In genomic region chr1:19209439-19209989, GRCh38 we compare ENCODE assay signal across 2 cellular contexts.
TF ChIP-seq lines count a peak whose summit lies in the region.

No MANE protein-coding gene starts in this region.

TF ChIP-seq in A549, 52 proteins besides CTCF, POLR2A, EP300 and RAD21:
- TF ChIP-seq MAFK (IDR thresholded peaks at IDR 0.05; ENCODE audit: partially characterized antibody): no peak
- TF ChIP-seq ZFP36 (IDR thresholded peaks at IDR 0.05; ENCODE audit: borderline replicate concordance, partially characterized antibody): no peak
- TF ChIP-seq KDM1A (IDR thresholded peaks at IDR 0.05; ENCODE audit: low read depth): peak; percentile 11; the same call in 1 of the 2 replicates
- TF ChIP-seq EHMT2 (IDR thresholded peaks at IDR 0.05; ENCODE audit: low read depth): no peak
- no peak for TF ChIP-seq RNF2 (IDR thresholded peaks at IDR 0.05; ENCODE audit: borderline replicate concordance, low read depth)
- TF ChIP-seq FOSB (CRISPR knock-in tag; IDR thresholded peaks at IDR 0.05): no peak

TF ChIP-seq in K562, 482 proteins besides CTCF, POLR2A, EP300 and RAD21 (continues in another document):
- TF ChIP-seq ZNF175 (CRISPR knock-in tag; IDR thresholded peaks at IDR 0.05; ENCODE audit: low read depth): no peak
- TF ChIP-seq HES1 (IDR thresholded peaks at IDR 0.05; ENCODE audit: low read depth): peak; percentile 7; the same call in 1 of the 2 replicates
- TF ChIP-seq RBM39 (optimal IDR thresholded peaks at IDR 0.05; ENCODE audit: low read depth, low read length): peak; percentile 19
- peak; percentile 88 for TF ChIP-seq BHLHE40 (IDR thresholded peaks at IDR 0.05; ENCODE audit: low read length)
- no peak for TF ChIP-seq CAMTA2 (CRISPR knock-in tag; conservative IDR thresholded peaks at IDR 0.05)
- 0 out of 2 replicates have a peak, but pooled peaks have one; percentile 59 for TF ChIP-seq FOXP4 (CRISPR knock-in tag; IDR thresholded peaks at IDR 0.05; ENCODE audit: borderline replicate concordance)
- TF ChIP-seq FIP1L1 (IDR thresholded peaks at IDR 0.05; ENCODE audit: low read depth, low read length, poor library complexity, severe bottlenecking): no peak
- peak; percentile 64 for TF ChIP-seq NKRF (IDR thresholded peaks at IDR 0.05; ENCODE audit: borderline replicate concordance)
- TF ChIP-seq ELF1 (tag; IDR thresholded peaks at IDR 0.05): peak; percentile 1; the same call in 1 of the 2 replicates
- peak in 1 of 2 experiments; percentile 92; a peak in 2 of 4 replicates for TF ChIP-seq SRF (CRISPR knock-in tag; IDR thresholded peaks at IDR 0.05)
- peak; percentile 50; the same call in 1 of the 2 replicates for TF ChIP-seq DPF2 (IDR thresholded peaks at IDR 0.05)
- TF ChIP-seq OTX1 (CRISPR knock-in tag; IDR thresholded peaks at IDR 0.05): 0 out of 2 replicates have a peak, but pooled peaks have one; percentile 23
- TF ChIP-seq KDM4B (IDR thresholded peaks at IDR 0.05; ENCODE audit: borderline replicate concordance in 2 of 2, low read depth in 1 of 2): no peak
- TF ChIP-seq ARID2 (IDR thresholded peaks at IDR 0.05): 0 out of 2 replicates have a peak, but pooled peaks have one; percentile 0
- TF ChIP-seq ZNF232 (CRISPR knock-in tag; IDR thresholded peaks at IDR 0.05): no peak
- no peak for TF ChIP-seq MED1 (CRISPR knock-in tag; IDR thresholded peaks at IDR 0.05; ENCODE audit: borderline replicate concordance)
- no peak for TF ChIP-seq ZNF655 (CRISPR knock-in tag; IDR thresholded peaks at IDR 0.05)
- TF ChIP-seq BRD9 (IDR thresholded peaks at IDR 0.05; ENCODE audit: low read depth, partially characterized antibody): peak; percentile 61
- 0 out of 2 replicates have a peak, but pooled peaks have one; percentile 33 for TF ChIP-seq KAT7 (CRISPR knock-in tag; IDR thresholded peaks at IDR 0.05; ENCODE audit: borderline replicate concordance)
- no peak for TF ChIP-seq PRPF4 (IDR thresholded peaks at IDR 0.05; ENCODE audit: insufficient read depth, low read depth, low read length, poor library complexity, severe bottlenecking)
- TF ChIP-seq ZC3H4 (CRISPR knock-in tag; IDR thresholded peaks at IDR 0.05; ENCODE audit: borderline replicate concordance): peak; percentile 40; the same call in 1 of the 2 replicates
- no peak for TF ChIP-seq CUX1 (CRISPR knock-in tag; IDR thresholded peaks at IDR 0.05)
- TF ChIP-seq MAFG (tag; conservative IDR thresholded peaks at IDR 0.05): peak; percentile 85
- TF ChIP-seq FOXA1 (IDR thresholded peaks at IDR 0.05; ENCODE audit: borderline replicate concordance): no peak
- TF ChIP-seq YY1 (IDR thresholded peaks at IDR 0.05; ENCODE audit: borderline replicate concordance in 1 of 3, control insufficient read depth in 1 of 3, extremely low read depth in 1 of 3, insufficient read depth in 3 of 3, insufficient read length in 1 of 3, insufficient replicate concordance in 2 of 3, low read depth in 1 of 3, low read length in 2 of 3): peak in 1 of 3 experiments; percentile 27
- no peak for TF ChIP-seq EHMT2 (IDR thresholded peaks at IDR 0.05)
- TF ChIP-seq SRSF3 (IDR thresholded peaks at IDR 0.05; ENCODE audit: insufficient read depth, low read length): 0 out of 2 replicates have a peak, but pooled peaks have one; percentile 53
- no peak for TF ChIP-seq ZNF408 (CRISPR knock-in tag; IDR thresholded peaks at IDR 0.05; ENCODE audit: low read depth)
- TF ChIP-seq GATA2 (CRISPR knock-in tag; IDR thresholded peaks at IDR 0.05): 0 out of 2 replicates have a peak, but pooled peaks have one; percentile 13
- peak; percentile 91 for TF ChIP-seq NFE2 (IDR thresholded peaks at IDR 0.05; ENCODE audit: low read depth)
- TF ChIP-seq CREB3 (tag; conservative IDR thresholded peaks at IDR 0.05; ENCODE audit: low read depth): no peak
- 0 out of 2 replicates have a peak, but pooled peaks have one; percentile 6 for TF ChIP-seq XRCC5 (IDR thresholded peaks at IDR 0.05; ENCODE audit: low read depth, low read length)
- TF ChIP-seq ZNF586 (CRISPR knock-in tag; conservative IDR thresholded peaks at IDR 0.05): no peak
- TF ChIP-seq CSDE1 (IDR thresholded peaks at IDR 0.05): no peak
- no peak for TF ChIP-seq GTF3C2 (IDR thresholded peaks at IDR 0.05; ENCODE audit: borderline replicate concordance, extremely low read depth, insufficient read length)
- TF ChIP-seq NFATC3 (IDR thresholded peaks at IDR 0.05): peak; percentile 25; the same call in 1 of the 2 replicates
- TF ChIP-seq POLR2G (IDR thresholded peaks at IDR 0.05; ENCODE audit: low read depth, low read length): no peak
- no peak for TF ChIP-seq PHF20 (IDR thresholded peaks at IDR 0.05; ENCODE audit: partially characterized antibody)
